ENCODE assay signal across 27 cellular contexts in the genomic region with DNA sequence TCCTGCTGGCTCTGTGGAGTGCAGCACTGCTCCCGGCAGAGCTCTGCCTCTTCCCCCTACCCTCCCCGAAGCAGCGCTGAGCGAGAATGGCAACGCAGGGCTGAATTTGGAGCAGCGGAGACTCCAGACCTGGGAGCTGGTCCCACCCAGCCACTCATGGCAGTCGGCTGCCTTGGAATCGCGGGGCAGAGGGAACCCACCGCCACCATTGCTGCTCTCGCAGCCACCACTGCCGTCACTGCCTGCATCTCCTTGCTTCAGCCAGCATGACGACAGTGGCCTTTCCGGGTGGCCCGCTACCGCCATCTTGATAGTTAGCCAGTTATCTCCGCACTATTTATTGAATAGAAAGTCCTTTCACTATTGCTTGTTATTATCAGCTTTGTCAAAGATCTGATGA.
A peak's percentile ranks its signal among the peaks of the same experiment; 100 is the strongest.
DNase-seq lines count a peak whose midpoint lies in the region; ATAC-seq and TF ChIP-seq lines count a peak whose summit lies in the region.
"Had no signal": no experiment of that assay in that cellular context is flagged by ENCODE, and none has a peak within 500 bp of the region (broad histone marks: within the 10 kb centered on the region; RNA-seq: fewer than 3 reads in every experiment).

No MANE protein-coding gene starts in this region.

- no peak overlapping the region for H2AK5ac ChIP-seq in neuronal stem cell (ENCODE audit: low read depth, low read length)

- H2AFZ ChIP-seq in neuronal stem cell (ENCODE audit: low read length): no peak overlapping the region

- H3K4me1 ChIP-seq in neuronal stem cell (ENCODE audit: control insufficient read depth in 2 of 2, insufficient read depth in 1 of 2, low read depth in 1 of 2, low read length in 2 of 2) (no peaks in the 10 kb centered on the region), upper lobe of right lung (no peaks in the 10 kb centered on the region)
- H3K4me1 ChIP-seq: A549, BLaER1 had no signal

- H3K9me3 Mint-ChIP-seq in naive thymus-derived CD8-positive, alpha-beta T cell: peaks cover 0 to 5% (median 0%) of the 10 kb centered on the region in 9 donors

- no peak overlapping the region for H3K18ac ChIP-seq in neuronal stem cell (ENCODE audit: low read length)

- H2BK15ac ChIP-seq in neuronal stem cell (ENCODE audit: low read length): no peak overlapping the region

- no peak overlapping the region for H2BK5ac ChIP-seq in neuronal stem cell (ENCODE audit: low read length)

- no peak overlapping the region for H3K14ac ChIP-seq in neuronal stem cell (ENCODE audit: low read length)

- H3K36me3 Mint-ChIP-seq in naive thymus-derived CD8-positive, alpha-beta T cell: no peaks in the 10 kb centered on the region
- H3K36me3 Mint-ChIP-seq: CD14-positive monocyte; CD4-positive, alpha-beta memory T cell; CD4-positive, CD25-positive, alpha-beta regulatory T cell; CD8-positive, alpha-beta memory T cell had no signal

- H3K9me3 ChIP-seq in neuronal stem cell (replicated peaks in 1 of 2; ENCODE audit: control insufficient read depth in 2 of 2, insufficient read depth in 1 of 2, low read depth in 1 of 2, low read length in 2 of 2): no peaks in the 10 kb centered on the region
- no peaks in the 10 kb centered on the region for H3K9me3 ChIP-seq in upper lobe of right lung
- H3K9me3 ChIP-seq: A549, BLaER1 had no signal

- no peak overlapping the region for H3K4ac ChIP-seq in neuronal stem cell (ENCODE audit: low read length)

- no peak for ATAC-seq in upper lobe of right lung
- no peak for ATAC-seq in naive thymus-derived CD8-positive, alpha-beta T cell
- ATAC-seq in GM21717 (IDR thresholded peaks at IDR 0.05; ENCODE audit: unreplicated experiment): no peak
- ATAC-seq: A549, GM12878 had no signal

- no peak overlapping the region for H2BK12ac ChIP-seq in neuronal stem cell (ENCODE audit: low read length)

- no peaks in the 10 kb centered on the region for H3K4me1 Mint-ChIP-seq in naive thymus-derived CD8-positive, alpha-beta T cell
- H3K4me1 Mint-ChIP-seq: B cell; CD14-positive monocyte; CD4-positive, alpha-beta memory T cell; CD4-positive, CD25-positive, alpha-beta regulatory T cell; CD8-positive, alpha-beta memory T cell had no signal

- H3K36me3 ChIP-seq in neuronal stem cell (replicated peaks in 1 of 2; ENCODE audit: control insufficient read depth in 2 of 2, insufficient read depth in 2 of 2, low read length in 2 of 2) (no peaks in the 10 kb centered on the region), upper lobe of right lung (no peaks in the 10 kb centered on the region)
- H3K36me3 ChIP-seq: BLaER1 had no signal

- H3K27me3 ChIP-seq in neuronal stem cell (ENCODE audit: control insufficient read depth in 3 of 3, insufficient read depth in 3 of 3, low read depth in 1 of 3, low read length in 3 of 3) (no peaks in the 10 kb centered on the region), upper lobe of right lung (no peaks in the 10 kb centered on the region)

- H3K4me3 ChIP-seq in neuronal stem cell (ENCODE audit: low read length in 2 of 2): no peak overlapping the region
- no peak overlapping the region for H3K4me3 ChIP-seq in upper lobe of right lung
- H3K4me3 ChIP-seq: A549, BLaER1, GM12878 had no signal

- TF ChIP-seq CTCF in upper lobe of right lung (IDR thresholded peaks at IDR 0.05): no peak

- H3K27ac ChIP-seq in neuronal stem cell (replicated peaks; ENCODE audit: low read length) (no peak overlapping the region), upper lobe of right lung (no peak overlapping the region)
- H3K27ac ChIP-seq: 22Rv1, A549, BLaER1 had no signal

- DNase-seq in NCI-H82 (lab: John Stamatoyannopoulos, UW) (peak; percentile 8), NCI-H82 treated with DMSO at 0.1 percent for 48 hours (lab: John Stamatoyannopoulos, UW; ENCODE audit: unreplicated experiment) (no peak), NCI-H1105 treated with DMSO at 0.1 percent for 48 hours (lab: John Stamatoyannopoulos, UW) (peak; percentile 26), neuronal stem cell (ENCODE audit: low spot score) (no peak), upper lobe of right lung (peak; percentile 40)
- DNase-seq in naive thymus-derived CD8-positive, alpha-beta T cell: no peak
- DNase-seq in activated effector memory CD4-positive, alpha-beta T cell treated with Interleukin-2 at 50 U/mL for 16 hours: no peak
- DNase-seq: AML-193; C1 segment of cervical spinal cord; CD4-positive, CD25-positive, alpha-beta regulatory T cell; CD8-positive, alpha-beta memory T cell; COR-L47; DMS 273 treated with DMSO at 0.1 percent for 48 hours; DMS153; DMS53; DMS79; DND-41; EL; GDM1 had no signal

- H2BK120ac ChIP-seq in neuronal stem cell (ENCODE audit: low read depth, low read length): no peak overlapping the region

- no peak overlapping the region for H3K27ac Mint-ChIP-seq in naive thymus-derived CD8-positive, alpha-beta T cell
- H3K27ac Mint-ChIP-seq: B cell; CD14-positive monocyte; CD4-positive, alpha-beta memory T cell; CD4-positive, CD25-positive, alpha-beta regulatory T cell; CD8-positive, alpha-beta memory T cell had no signal

- H4K91ac ChIP-seq in neuronal stem cell (ENCODE audit: low read depth, low read length, poor library complexity): no peak overlapping the region

- H3K4me3 Mint-ChIP-seq in naive thymus-derived CD8-positive, alpha-beta T cell: no peak overlapping the region
- H3K4me3 Mint-ChIP-seq: B cell; CD14-positive monocyte; CD4-positive, alpha-beta memory T cell; CD4-positive, CD25-positive, alpha-beta regulatory T cell; CD8-positive, alpha-beta memory T cell had no signal

- H3K27me3 Mint-ChIP-seq in naive thymus-derived CD8-positive, alpha-beta T cell: no peaks in the 10 kb centered on the region
- H3K27me3 Mint-ChIP-seq: B cell; CD4-positive, alpha-beta memory T cell; CD4-positive, CD25-positive, alpha-beta regulatory T cell had no signal

- no peak overlapping the region for H3K4me2 ChIP-seq in neuronal stem cell (ENCODE audit: insufficient read depth, low read length, poor library complexity, severe bottlenecking)
- H3K4me2 ChIP-seq: A549, BLaER1 had no signal

- POLR2A ChIA-PET in naive thymus-derived CD8-positive, alpha-beta T cell (lab: Charles Lee): no interaction called here

- intact Hi-C loops in upper lobe of right lung (cut with DNase I): no loop called here

- WGBS in neuronal stem cell (ENCODE audit: extremely low coverage in 2 of 2, insufficient read length in 2 of 2, insufficient replicate concordance in 1 of 2), 2 donors: no CpG with 5 or more reads among the region's 17 CpGs

- no peak overlapping the region for H3K9ac ChIP-seq in neuronal stem cell (ENCODE audit: low read depth, low read length, poor library complexity)
- H3K9ac ChIP-seq: BLaER1 had no signal

- H4K8ac ChIP-seq in neuronal stem cell (ENCODE audit: low read depth, low read length): no peak overlapping the region

- peak overlapping the region; percentile 31 for H3K23ac ChIP-seq in neuronal stem cell (ENCODE audit: low read depth, low read length, poor library complexity)

- no peaks in the 10 kb centered on the region for H3K79me1 ChIP-seq in neuronal stem cell (ENCODE audit: low read depth, low read length)

Comparison
In these comparisons a context has a peak if more than half of its experiments do, and no peak if none do; other contexts are left out.
1. DNase-seq: peak in NCI-H82 (single experiment), NCI-H1105 treated with DMSO at 0.1 percent for 48 hours (single experiment) and upper lobe of right lung (single experiment); none in NCI-H82 treated with DMSO at 0.1 percent for 48 hours (single experiment), neuronal stem cell (single experiment), naive thymus-derived CD8-positive, alpha-beta T cell (0 of 10) and activated effector memory CD4-positive, alpha-beta T cell treated with Interleukin-2 at 50 U/mL for 16 hours (single experiment).